Comparison of ENCODE assay signal across 27 cellular contexts in genomic region chr2:111910609-111911277, GRCh38. TPM values are rescaled to one million over a fixed set of nuclear protein-coding genes. Genes with fewer than 3 reads are reported as not detected.
DNase-seq lines count a peak whose midpoint lies in the region; ATAC-seq and TF ChIP-seq lines count a peak whose summit lies in the region.
"Had no signal": no experiment of that assay in that cellular context is flagged by ENCODE, and none has a peak within 500 bp of the region (broad histone marks: within the 10 kb centered on the region; RNA-seq: fewer than 3 reads in every experiment).

No MANE protein-coding gene starts in this region.

- peak overlapping the region; percentile 83 to 90 (median 88) for H3K27ac Mint-ChIP-seq in nephron
- H3K27ac Mint-ChIP-seq: activated CD4-positive, alpha-beta memory T cell treated with anti-CD3 and anti-CD28 coated beads for 36 hours; activated naive CD4-positive, alpha-beta T cell treated with anti-CD3 and anti-CD28 coated beads, Interleukin-2, amount 50 U/mL, for 24 hours; T-cell had no signal

- CTCF ChIA-PET in A673 (lab: Charles Lee), result no interaction called here

- POLR2A ChIA-PET in A673 (lab: Charles Lee; ENCODE audit: low non-redundant PET), result no interaction called here

- H3K4me1 ChIP-seq in A673 (ENCODE audit: insufficient read depth, low read length, poor library complexity, severe bottlenecking), result peaks cover 63% of the 10 kb centered on the region

- H3K4me1 Mint-ChIP-seq in nephron, result peaks cover 44% of the 10 kb centered on the region

- no peak overlapping the region for H3K4me3 ChIP-seq in A673 (ENCODE audit: low read depth, low read length, poor library complexity, severe bottlenecking)
- H3K4me3 ChIP-seq: BLaER1, colonic mucosa, upper lobe of left lung had no signal

- peak overlapping the region in 1 of 3 experiments; percentile 10 for H3K4me3 Mint-ChIP-seq in nephron
- H3K4me3 Mint-ChIP-seq: activated CD4-positive, alpha-beta memory T cell treated with anti-CD3 and anti-CD28 coated beads for 36 hours; activated naive CD4-positive, alpha-beta T cell treated with anti-CD3 and anti-CD28 coated beads, Interleukin-2, amount 50 U/mL, for 24 hours; T-cell had no signal

- no peaks in the 10 kb centered on the region for H3K9me3 Mint-ChIP-seq in nephron
- H3K9me3 Mint-ChIP-seq: activated CD4-positive, alpha-beta memory T cell treated with anti-CD3 and anti-CD28 coated beads for 36 hours; activated naive CD4-positive, alpha-beta T cell treated with anti-CD3 and anti-CD28 coated beads, Interleukin-2, amount 50 U/mL, for 24 hours; T-cell had no signal

- intact Hi-C loops in A673 (cut with micrococcal nuclease; ENCODE audit: unreplicated experiment) (no loop called here), left ventricle myocardium superior (cut with micrococcal nuclease) (no loop called here)

- ATAC-seq in left ventricle myocardium superior, result peak; percentile 56
- ATAC-seq in GM18502 (IDR thresholded peaks at IDR 0.05; ENCODE audit: poor library complexity, unreplicated experiment), result no peak
- ATAC-seq: HCT116, T-cell had no signal

- TF ChIP-seq CTCF in A673 (conservative IDR thresholded peaks at IDR 0.05; ENCODE audit: low read depth, low read length) (no peak), nephron (IDR thresholded peaks at IDR 0.05; ENCODE audit: unreplicated experiment in 3 of 3) (no peak)

- no TSS peak for BruUV-seq in A673 (replicated peaks; lab: Mats Ljungman, UMichigan)

- H3K36me3 ChIP-seq in A673 (ENCODE audit: insufficient read depth, low read length, poor library complexity, severe bottlenecking), result no peaks in the 10 kb centered on the region
- H3K36me3 ChIP-seq: BLaER1, colonic mucosa, upper lobe of left lung had no signal

- no peaks in the 10 kb centered on the region for H3K27me3 ChIP-seq in A673 (replicated peaks; ENCODE audit: insufficient read depth, low read depth, low read length, poor library complexity)
- H3K27me3 ChIP-seq: BLaER1, colonic mucosa, upper lobe of left lung had no signal

- DNase-seq in A673 (ENCODE audit: low spot score) (peak; percentile 49), DMS79 (lab: John Stamatoyannopoulos, UW) (peak; percentile 26), left ventricle myocardium superior (peak; percentile 48), substantia nigra (lab: John Stamatoyannopoulos, UW) (no peak), amygdala (lab: John Stamatoyannopoulos, UW) (no peak)
- DNase-seq in stimulated activated naive CD4-positive, alpha-beta T cell treated with Interleukin-2 at 50 U/mL for 16 hours (lab: John Stamatoyannopoulos, UW), result no peak
- DNase-seq: activated CD4-positive, alpha-beta memory T cell treated with anti-CD3 and anti-CD28 coated beads for 36 hours; activated CD8-positive, alpha-beta memory T cell treated with anti-CD3 and anti-CD28 coated beads, Interleukin-2, amount 50 U/mL, for 48 hours; colonic mucosa; DND-41; effector CD8-positive, alpha-beta T cell; KG1; kidney; mesenchymal stem cell; MM.1S; NCI-H1436 treated with DMSO at 0.1 percent for 48 hours; NCI-H2171; stimulated activated CD8-positive, alpha-beta memory T cell treated with anti-CD3 and anti-CD28 coated beads, Interleukin-4, amount 100 ng/mL, for 48 hours; T-cell had no signal

- no peak overlapping the region for H3K27ac ChIP-seq in A673 (ENCODE audit: low read depth, low read length, poor library complexity, severe bottlenecking)
- no peak overlapping the region for H3K27ac ChIP-seq in substantia nigra (ENCODE audit: low read depth, low read length, poor library complexity, severe bottlenecking)
- H3K27ac ChIP-seq: BLaER1, colonic mucosa, epithelial cell of prostate had no signal

- H3K9me3 ChIP-seq in A673 (ENCODE audit: low read depth, low read length, poor library complexity, severe bottlenecking), result no peaks in the 10 kb centered on the region
- H3K9me3 ChIP-seq: BLaER1, colonic mucosa, upper lobe of left lung had no signal

- no peaks in the 10 kb centered on the region for H3K36me3 Mint-ChIP-seq in nephron (ENCODE audit: low read depth)
- H3K36me3 Mint-ChIP-seq: activated CD4-positive, alpha-beta memory T cell treated with anti-CD3 and anti-CD28 coated beads for 36 hours; activated naive CD4-positive, alpha-beta T cell treated with anti-CD3 and anti-CD28 coated beads, Interleukin-2, amount 50 U/mL, for 24 hours; T-cell had no signal

- no peaks in the 10 kb centered on the region for H3K27me3 Mint-ChIP-seq in nephron (ENCODE audit: low read depth)
- H3K27me3 Mint-ChIP-seq: activated naive CD4-positive, alpha-beta T cell treated with anti-CD3 and anti-CD28 coated beads, Interleukin-2, amount 50 U/mL, for 24 hours; T-cell had no signal

RNA-seq across cellular contexts. Expression of gene MERTK, which starts 12.3 kb away (rescaled TPM):
- total RNA-seq in A673 (2021) (18.4 and 20.1 TPM in 2 replicates), left ventricle myocardium superior (5.0 TPM)
- total RNA-seq: RPMI7951 had no signal

RNA-seq across cellular contexts. Expression of gene ANAPC1, which starts 26.8 kb away (rescaled TPM):
- total RNA-seq in A673 (2021) (102 and 107 TPM in 2 replicates), left ventricle myocardium superior (18.5 TPM)

Comparison
In these comparisons a context has a peak if more than half of its experiments do, and no peak if none do; other contexts are left out.
1. DNase-seq: peak in A673 (single experiment), DMS79 (single experiment) and left ventricle myocardium superior (single experiment); none in stimulated activated naive CD4-positive, alpha-beta T cell treated with Interleukin-2 at 50 U/mL for 16 hours (single experiment), substantia nigra (0 of 49) and amygdala (0 of 56).